ENCODE assay signal across 8 cellular contexts in genomic region chr4:77308843-77309242, GRCh38.
DNase-seq lines count a peak whose midpoint lies in the region; ATAC-seq and TF ChIP-seq lines count a peak whose summit lies in the region.

No MANE protein-coding gene starts in this region.

- no peak overlapping the region for H2AK5ac ChIP-seq in trophoblast cell (ENCODE audit: low read length)

- no peak for TF ChIP-seq POLR2A in breast epithelium (IDR thresholded peaks at IDR 0.05)

- H3K4me2 ChIP-seq in trophoblast cell (ENCODE audit: low read length), result no peak overlapping the region

- H3K14ac ChIP-seq in trophoblast cell (ENCODE audit: low read length), result no peak overlapping the region

- H3K18ac ChIP-seq in trophoblast cell (ENCODE audit: low read length), result no peak overlapping the region

- no peaks in the 10 kb centered on the region for H3K79me2 ChIP-seq in trophoblast cell (ENCODE audit: control insufficient read depth, insufficient read depth, low read length, poor library complexity)

- no peaks in the 10 kb centered on the region for H3K79me1 ChIP-seq in trophoblast cell (ENCODE audit: low read length)

- no peak overlapping the region for H3K9ac ChIP-seq in trophoblast cell (ENCODE audit: low read length)

- no peak overlapping the region for H3K23ac ChIP-seq in trophoblast cell (ENCODE audit: low read length)

- DNase-seq in AG08395 (ENCODE audit: low spot score) (peak; percentile 70), NCI-H2029 treated with DMSO at 0.1 percent for 48 hours (lab: John Stamatoyannopoulos, UW) (peak; percentile 40), breast epithelium (ENCODE audit: low spot score in 2 of 2) (no peak), trophoblast cell (peak; percentile 12 to 70), MG63 (no peak)

- H3K4me3 ChIP-seq in breast epithelium (no peak overlapping the region), trophoblast cell (ENCODE audit: low read depth, low read length) (no peak overlapping the region), MG63 (no peak overlapping the region)

- no peak overlapping the region for H2BK120ac ChIP-seq in trophoblast cell (ENCODE audit: insufficient read depth, low read length, poor library complexity)

- H3K36me3 ChIP-seq in breast epithelium (no peaks in the 10 kb centered on the region), trophoblast cell (ENCODE audit: control insufficient read depth in 1 of 2, insufficient read depth in 2 of 2, low read length in 2 of 2) (no peaks in the 10 kb centered on the region), MG63 (no peaks in the 10 kb centered on the region)

- no peak overlapping the region for H2BK5ac ChIP-seq in trophoblast cell (ENCODE audit: low read depth, low read length, poor library complexity)

- no peak overlapping the region for H2BK12ac ChIP-seq in trophoblast cell (ENCODE audit: low read length)

- H4K91ac ChIP-seq in trophoblast cell (ENCODE audit: low read depth, low read length), result no peak overlapping the region

- H3K27ac ChIP-seq in breast epithelium (no peak overlapping the region), trophoblast cell (ENCODE audit: low read depth, low read length) (no peak overlapping the region)

- intact Hi-C loops in breast epithelium (cut with DNase I; ENCODE audit: low total_unique reads), result no loop called here

- no peak for ATAC-seq in GM21381 (IDR thresholded peaks at IDR 0.05; ENCODE audit: unreplicated experiment)
- no peak for ATAC-seq in GM19351 (IDR thresholded peaks at IDR 0.05; ENCODE audit: unreplicated experiment)

- H3K9me3 ChIP-seq in breast epithelium (no peaks in the 10 kb centered on the region), trophoblast cell (ENCODE audit: insufficient read depth, low read depth, low read length) (no peaks in the 10 kb centered on the region), MG63 (no peaks in the 10 kb centered on the region)

- H4K8ac ChIP-seq in trophoblast cell (ENCODE audit: low read depth, low read length), result no peak overlapping the region

- H4K12ac ChIP-seq in trophoblast cell (ENCODE audit: low read depth, low read length), result no peak overlapping the region

- no peak overlapping the region for H2AFZ ChIP-seq in trophoblast cell (ENCODE audit: insufficient read depth, low read length, poor library complexity)

- H3K27me3 ChIP-seq in breast epithelium (no peaks in the 10 kb centered on the region), trophoblast cell (ENCODE audit: insufficient read depth, low read length) (no peaks in the 10 kb centered on the region), MG63 (no peaks in the 10 kb centered on the region)

- H3K4me1 ChIP-seq in breast epithelium, result no peaks in the 10 kb centered on the region
- H3K4me1 ChIP-seq in trophoblast cell (ENCODE audit: control insufficient read depth in 1 of 2, insufficient read depth in 2 of 2, low read length in 2 of 2), result peaks cover 0 to 2% of the 10 kb centered on the region in 2 experiments

- TF ChIP-seq CTCF in GM12874 (IDR thresholded peaks at IDR 0.05; ENCODE audit: insufficient read depth, low read depth, low read length), result peak; percentile 37; the same call in 1 of the 2 replicates
- TF ChIP-seq CTCF in breast epithelium (IDR thresholded peaks at IDR 0.05), result peak in 2 of 3 donors; percentile 16 to 25

- no CpG with 5 or more reads among the region's 1 CpG for WGBS in trophoblast cell (ENCODE audit: extremely low coverage, insufficient coverage, insufficient read length)

- H3K4ac ChIP-seq in trophoblast cell (ENCODE audit: low read depth, low read length), result no peak overlapping the region

Comparison
In these comparisons a context has a peak if more than half of its experiments do, and no peak if none do; other contexts are left out.
1. DNase-seq: peak in AG08395 (single experiment), NCI-H2029 treated with DMSO at 0.1 percent for 48 hours (single experiment) and trophoblast cell (2 of 2); none in breast epithelium (0 of 2) and MG63 (single experiment).